In the genomic region with DNA sequence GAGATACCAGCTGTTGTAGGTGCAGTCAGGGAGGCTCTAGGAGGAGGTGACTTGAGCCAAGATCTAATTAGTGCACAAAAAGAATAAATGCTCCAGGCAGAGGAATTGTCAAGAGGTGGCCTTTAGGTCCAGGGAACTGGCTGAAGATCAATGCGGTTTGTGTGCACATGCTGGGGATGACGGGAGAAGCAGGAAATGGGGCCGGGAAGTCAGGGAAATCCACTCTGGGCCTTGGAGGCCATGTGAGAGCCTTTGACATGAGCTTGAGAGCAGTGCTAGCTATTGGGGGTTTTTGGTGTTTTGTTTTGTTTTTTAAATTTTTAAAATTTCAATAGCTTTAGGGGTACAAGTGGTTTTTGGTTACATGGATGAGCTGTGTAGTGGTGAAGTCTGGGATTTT, we compare ENCODE assay signal across 29 cellular contexts.
"Had no signal": no experiment of that assay in that cellular context is flagged by ENCODE, and none has a peak within 500 bp of the region (broad histone marks: within the 10 kb centered on the region; RNA-seq: fewer than 3 reads in every experiment).

No MANE protein-coding gene starts in this region.

- H3K4me2 ChIP-seq: KMS-11 had no signal

- H3K27ac ChIP-seq: KMS-11 had no signal

- H3K27ac Mint-ChIP-seq: activated CD4-positive, alpha-beta T cell treated with anti-CD3 and anti-CD28 coated beads for 36 hours; activated CD4-positive, alpha-beta T cell treated with anti-CD3 and anti-CD28 coated beads, Interleukin-2, amount 10 ng/mL, durations not matched to agents 7 days and 5 days; activated CD8-positive, alpha-beta T cell treated with anti-CD3 and anti-CD28 coated beads, Interleukin-2, amount 10 ng/mL, durations not matched to agents 7 days and 5 days; activated naive CD8-positive, alpha-beta T cell; activated naive CD8-positive, alpha-beta T cell treated with anti-CD3 and anti-CD28 coated beads, Interleukin-2, amount 50 U/mL, for 24 hours; activated T-cell treated with anti-CD3 and anti-CD28 coated beads, Interleukin-2, amount 50 U/mL, for 24 hours; activated T-helper 2 cell treated with anti-CD3 and anti-CD28 coated beads, Interferon-gamma antibody, Interleukin-2, Interleukin-4, amounts not matched to agents 10 μg/mL and 5 μg/mL and 100 μg/mL, durations not matched to agents 14 hours and 24 hours and 36 hours; brain had no signal

- DNase-seq: activated CD4-positive, alpha-beta T cell treated with anti-CD3 and anti-CD28 coated beads for 36 hours; activated CD4-positive, alpha-beta T cell treated with anti-CD3 and anti-CD28 coated beads, Interleukin-2, amount 10 ng/mL, durations not matched to agents 7 days and 5 days; activated CD4-positive, alpha-beta T cell treated with anti-CD3 and anti-CD28 coated beads, Interleukin-2, amount 50 U/mL, for 48 hours; activated CD8-positive, alpha-beta T cell treated with anti-CD3 and anti-CD28 coated beads, Interleukin-2, amount 10 ng/mL, durations not matched to agents 7 days and 5 days; activated gamma-delta T cell; activated naive CD4-positive, alpha-beta T cell treated with Interleukin-2 at 50 U/mL for 16 hours; activated naive CD8-positive, alpha-beta T cell treated with anti-CD3 and anti-CD28 coated beads, Interleukin-2, amount 50 U/mL, for 24 hours; activated T-cell treated with anti-CD3 and anti-CD28 coated beads, Interleukin-2, amount 50 U/mL, for 24 hours; anterior cingulate cortex; caudate nucleus; cerebellar nuclear complex; MM.1S; MV-4-11; NCI-H1092; NCI-H1436 treated with DMSO at 0.1 percent for 48 hours; NCI-H1694 treated with DMSO at 0.1 percent for 48 hours; NCI-H2081; NCI-H345; NCI-H774; RPMI8226; SIG-M5; SW 1271; T1000 had no signal

- H3K4me1 Mint-ChIP-seq: activated CD4-positive, alpha-beta T cell treated with anti-CD3 and anti-CD28 coated beads for 36 hours; activated CD4-positive, alpha-beta T cell treated with anti-CD3 and anti-CD28 coated beads, Interleukin-2, amount 10 ng/mL, durations not matched to agents 7 days and 5 days; activated naive CD8-positive, alpha-beta T cell treated with anti-CD3 and anti-CD28 coated beads, Interleukin-2, amount 50 U/mL, for 24 hours had no signal

- ATAC-seq: activated CD4-positive, alpha-beta T cell treated with anti-CD3 and anti-CD28 coated beads for 36 hours; activated CD4-positive, CD25-positive, alpha-beta regulatory T cell treated with anti-CD3 and anti-CD28 coated beads, Interleukin-2, amount 50 U/mL, for 24 hours; activated CD8-positive, alpha-beta T cell treated with anti-CD3 and anti-CD28 coated beads, Interleukin-2, amount 10 ng/mL, durations not matched to agents 7 days and 5 days; activated naive CD8-positive, alpha-beta T cell treated with anti-CD3 and anti-CD28 coated beads, Interleukin-2, amount 50 U/mL, for 24 hours; Panc1 had no signal

- H3K36me3 Mint-ChIP-seq: activated naive CD8-positive, alpha-beta T cell; brain had no signal

- H3K9me3 Mint-ChIP-seq: activated naive CD8-positive, alpha-beta T cell treated with anti-CD3 and anti-CD28 coated beads, Interleukin-2, amount 50 U/mL, for 24 hours; activated T-cell treated with anti-CD3 and anti-CD28 coated beads, Interleukin-2, amount 50 U/mL, for 24 hours; activated T-helper 2 cell treated with anti-CD3 and anti-CD28 coated beads, Interferon-gamma antibody, Interleukin-2, Interleukin-4, amounts not matched to agents 10 μg/mL and 5 μg/mL and 100 μg/mL, durations not matched to agents 14 hours and 24 hours and 36 hours had no signal

- H3K4me3 Mint-ChIP-seq: activated CD4-positive, alpha-beta T cell treated with anti-CD3 and anti-CD28 coated beads for 36 hours; activated CD4-positive, alpha-beta T cell treated with anti-CD3 and anti-CD28 coated beads, Interleukin-2, amount 10 ng/mL, durations not matched to agents 7 days and 5 days; activated CD8-positive, alpha-beta T cell treated with anti-CD3 and anti-CD28 coated beads, Interleukin-2, amount 10 ng/mL, durations not matched to agents 7 days and 5 days; activated naive CD8-positive, alpha-beta T cell; activated naive CD8-positive, alpha-beta T cell treated with anti-CD3 and anti-CD28 coated beads, Interleukin-2, amount 50 U/mL, for 24 hours; activated T-cell treated with anti-CD3 and anti-CD28 coated beads, Interleukin-2, amount 50 U/mL, for 24 hours; brain had no signal
